In genomic region chr10:68955786-68956532, GRCh38 we compare ENCODE assay signal across 8 cellular contexts. TPM values are rescaled to one million over a fixed set of nuclear protein-coding genes. Genes with fewer than 3 reads are reported as not detected.
DNase-seq lines count a peak whose midpoint lies in the region; ATAC-seq, FAIRE-seq and TF ChIP-seq lines count a peak whose summit lies in the region.

TSS of gene DDX21 (plus strand) at chr10:68956170. CDS start at chr10:68956226, 56 bp downstream.

- peak within 1 kb of the TSS; percentile 66 to 96 (median 90) for H3K4me3 ChIP-seq in HepG2 (replicated peaks in 1 of 3; ENCODE audit: insufficient read depth in 1 of 3, low read depth in 2 of 3, low read length in 3 of 3)

- H3K27me3 ChIP-seq in HepG2 (ENCODE audit: control insufficient read depth in 1 of 2, insufficient read depth in 2 of 2, low read length in 2 of 2): no peaks in the 10 kb centered on the region; a peak in 1 of 5 replicates

- peak within 1 kb of the TSS; percentile 79 for H2AFZ ChIP-seq in HepG2 (ENCODE audit: low read length)

- TF ChIP-seq RAD21 in HepG2 (CRISPR knock-in tag; IDR thresholded peaks at IDR 0.05): no peak

- ATAC-seq in GM19351 (IDR thresholded peaks at IDR 0.05; ENCODE audit: unreplicated experiment) (peak; percentile 81), HG03521 (IDR thresholded peaks at IDR 0.05; ENCODE audit: unreplicated experiment) (peak; percentile 68), HepG2 (peak; percentile 96)

- peak within 1 kb of the TSS; percentile 95 for H3K4me2 ChIP-seq in HepG2 (ENCODE audit: low read depth, low read length)

- peak within 1 kb of the TSS; percentile 91 for H3K27ac ChIP-seq in HepG2 (ENCODE audit: extremely low read length, insufficient read depth, low read length)

- WGBS in HepG2 (ENCODE audit: low lambda C conversion rate): 2% methylated on average over 36 of the region's 57 CpGs

- peaks cover 0 to 5% (median 0%) of the 10 kb centered on the region in 7 donors for H3K9me3 Mint-ChIP-seq in CD14-positive monocyte
- H3K9me3 Mint-ChIP-seq in dendritic cell treated with granulocyte-macrophage colony-stimulating factor and Interleukin-4, amounts not matched to agents 40 ng/mL and 50 ng/mL, for 4 days: no peaks in the 10 kb centered on the region

- peak within 1 kb of the TSS; percentile 97 for H3K9ac ChIP-seq in HepG2 (ENCODE audit: insufficient read depth, low read depth, low read length)

- peaks cover 26% of the 10 kb centered on the region for H3K4me1 Mint-ChIP-seq in CD14-positive monocyte
- peaks cover 23% of the 10 kb centered on the region for H3K4me1 Mint-ChIP-seq in dendritic cell treated with granulocyte-macrophage colony-stimulating factor and Interleukin-4, amounts not matched to agents 40 ng/mL and 50 ng/mL, for 4 days (ENCODE audit: low read depth)

- TSS peak; percentile 73 for BruUV-seq in HepG2 (replicated peaks; lab: Mats Ljungman, UMichigan)

- TF ChIP-seq POLR2A in HepG2 (IDR thresholded peaks at IDR 0.05; ENCODE audit: insufficient read depth in 1 of 2, low read depth in 2 of 2, low read length in 2 of 2): peak; percentile 86 to 87

- H3K79me2 ChIP-seq in HepG2 (ENCODE audit: insufficient read depth, low read length): peaks cover 54% of the 10 kb centered on the region

- POLR2A ChIA-PET in HepG2 (lab: Yijun Ruan, JAX): interaction anchor here (1.0 to 2.3 kb wide), 7 partner anchors 13 to 235 kb away, joined by 3 to 9 read pairs (median 5); partner anchors contain the start of genes CCAR1 and DDX50

- peak; percentile 76 for FAIRE-seq in HepG2 (lab: Jason Lieb, UNC)

- peaks cover 0 to 3% (median 2%) of the 10 kb centered on the region in 3 donors for H3K27me3 Mint-ChIP-seq in CD14-positive monocyte (ENCODE audit: low read depth in 3 of 3)
- H3K27me3 Mint-ChIP-seq in dendritic cell treated with granulocyte-macrophage colony-stimulating factor and Interleukin-4, amounts not matched to agents 40 ng/mL and 50 ng/mL, for 4 days: no peaks in the 10 kb centered on the region

- CTCF ChIA-PET in HepG2 (lab: Yijun Ruan, JAX; ENCODE audit: low intra/inter-chr PET ratio, low total read pairs): no interaction called here

- H3K9me3 ChIP-seq in HepG2 (ENCODE audit: low read length): no peaks in the 10 kb centered on the region

- peaks cover 5 to 11% of the 10 kb centered on the region in 2 experiments for H3K36me3 ChIP-seq in HepG2 (replicated peaks in 1 of 2; ENCODE audit: control insufficient read depth in 1 of 2, insufficient read depth in 2 of 2, low read length in 2 of 2)

- in situ Hi-C loops in HepG2 (cut with HindIII; ENCODE audit: extremely low pct_ligation_motif_present, low pct_unique_long_range_greater_than_20kb): no loop called here

- DNase-seq in CD14-positive monocyte (ENCODE audit: low spot score) (peak; percentile 91), NCI-H69 (lab: John Stamatoyannopoulos, UW) (peak; percentile 90), HepG2 (ENCODE audit: low spot score) (peak; percentile 92)
- DNase-seq in activated CD4-positive, alpha-beta T cell treated with anti-CD3 and anti-CD28 coated beads, Interleukin-2, amount 50 U/mL, for 1 hour: peak; percentile 83
- DNase-seq in stimulated activated CD4-positive, alpha-beta T cell treated with anti-CD3 and anti-CD28 coated beads, Interleukin-4, amount 100 ng/mL, for 1 hour: peak; percentile 85

- peaks cover 14 to 20% of the 10 kb centered on the region in 2 donors for H3K36me3 Mint-ChIP-seq in CD14-positive monocyte
- H3K36me3 Mint-ChIP-seq in dendritic cell treated with granulocyte-macrophage colony-stimulating factor and Interleukin-4, amounts not matched to agents 40 ng/mL and 50 ng/mL, for 4 days (ENCODE audit: low read depth): peaks cover 30% of the 10 kb centered on the region

- peak within 1 kb of the TSS; percentile 99 to 100 for H3K4me3 Mint-ChIP-seq in CD14-positive monocyte
- peak within 1 kb of the TSS; percentile 90 for H3K4me3 Mint-ChIP-seq in dendritic cell treated with granulocyte-macrophage colony-stimulating factor and Interleukin-4, amounts not matched to agents 40 ng/mL and 50 ng/mL, for 4 days

- TF ChIP-seq CTCF in CD14-positive monocyte (IDR thresholded peaks at IDR 0.05) (peak; percentile 68), HepG2 (CRISPR knock-in tag; IDR thresholded peaks at IDR 0.05) (peak; percentile 73)

- intact Hi-C loops in CD14-positive monocyte (cut with micrococcal nuclease): loop anchor here in 1 of 2 donors (2.0 to 5.0 kb wide), 2 partner anchors 55 to 166 kb away; partner anchors contain the start of genes DDX50 and VPS26A
- intact Hi-C loops in dendritic cell treated with granulocyte-macrophage colony-stimulating factor and Interleukin-4, amounts not matched to agents 40 ng/mL and 50 ng/mL, for 4 days (cut with micrococcal nuclease): loop anchor here (2.0 to 10.0 kb wide), 4 partner anchors 33 to 201 kb away; partner anchors contain the start of genes DDX50, KIFBP and VPS26A
- intact Hi-C loops in HepG2 (cut with micrococcal nuclease; ENCODE audit: unreplicated experiment): loop anchor here (1.0 to 5.0 kb wide), 2 partner anchors 55 to 136 kb away; partner anchors contain the start of gene DDX50

- peaks cover 32% of the 10 kb centered on the region for H3K4me1 ChIP-seq in HepG2 (ENCODE audit: insufficient read depth, low read length)

- H4K20me1 ChIP-seq in HepG2 (ENCODE audit: insufficient read depth, low read length): peaks cover 25% of the 10 kb centered on the region

- peak within 1 kb of the TSS; percentile 99 to 100 (median 100) for H3K27ac Mint-ChIP-seq in CD14-positive monocyte
- peak within 1 kb of the TSS; percentile 93 for H3K27ac Mint-ChIP-seq in dendritic cell treated with granulocyte-macrophage colony-stimulating factor and Interleukin-4, amounts not matched to agents 40 ng/mL and 50 ng/mL, for 4 days

- TF ChIP-seq EP300 in HepG2 (IDR thresholded peaks at IDR 0.05; ENCODE audit: low read depth in 2 of 2, low read length in 2 of 2) (no peak; a peak in 1 of 4 replicates), HepG2 (CRISPR knock-in tag; IDR thresholded peaks at IDR 0.05; ENCODE audit: borderline replicate concordance) (no peak)

TF ChIP-seq in HepG2, 621 proteins besides CTCF, POLR2A, EP300 and RAD21 (continues in another document):
- TF ChIP-seq ZNF572 (CRISPR knock-in tag; IDR thresholded peaks at IDR 0.05): no peak; the same call in 1 of the 2 replicates
- TF ChIP-seq, protein P1, sequence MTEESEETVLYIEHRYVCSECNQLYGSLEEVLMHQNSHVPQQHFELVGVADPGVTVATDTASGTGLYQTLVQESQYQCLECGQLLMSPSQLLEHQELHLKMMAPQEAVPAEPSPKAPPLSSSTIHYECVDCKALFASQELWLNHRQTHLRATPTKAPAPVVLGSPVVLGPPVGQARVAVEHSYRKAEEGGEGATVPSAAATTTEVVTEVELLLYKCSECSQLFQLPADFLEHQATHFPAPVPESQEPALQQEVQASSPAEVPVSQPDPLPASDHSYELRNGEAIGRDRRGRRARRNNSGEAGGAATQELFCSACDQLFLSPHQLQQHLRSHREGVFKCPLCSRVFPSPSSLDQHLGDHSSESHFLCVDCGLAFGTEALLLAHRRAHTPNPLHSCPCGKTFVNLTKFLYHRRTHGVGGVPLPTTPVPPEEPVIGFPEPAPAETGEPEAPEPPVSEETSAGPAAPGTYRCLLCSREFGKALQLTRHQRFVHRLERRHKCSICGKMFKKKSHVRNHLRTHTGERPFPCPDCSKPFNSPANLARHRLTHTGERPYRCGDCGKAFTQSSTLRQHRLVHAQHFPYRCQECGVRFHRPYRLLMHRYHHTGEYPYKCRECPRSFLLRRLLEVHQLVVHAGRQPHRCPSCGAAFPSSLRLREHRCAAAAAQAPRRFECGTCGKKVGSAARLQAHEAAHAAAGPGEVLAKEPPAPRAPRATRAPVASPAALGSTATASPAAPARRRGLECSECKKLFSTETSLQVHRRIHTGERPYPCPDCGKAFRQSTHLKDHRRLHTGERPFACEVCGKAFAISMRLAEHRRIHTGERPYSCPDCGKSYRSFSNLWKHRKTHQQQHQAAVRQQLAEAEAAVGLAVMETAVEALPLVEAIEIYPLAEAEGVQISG (CRISPR knock-in tag; IDR thresholded peaks at IDR 0.05): peak; percentile 93
- peak; percentile 98 for TF ChIP-seq ELF1 (CRISPR knock-in tag; IDR thresholded peaks at IDR 0.05)
- no peak for TF ChIP-seq REXO4 (CRISPR knock-in tag; IDR thresholded peaks at IDR 0.05; ENCODE audit: borderline replicate concordance)
- TF ChIP-seq ZNF224 (CRISPR knock-in tag; IDR thresholded peaks at IDR 0.05): peak; percentile 48
- TF ChIP-seq MAFG (CRISPR knock-in tag; IDR thresholded peaks at IDR 0.05): no peak
- no peak for TF ChIP-seq ZNF484 (CRISPR knock-in tag; IDR thresholded peaks at IDR 0.05; ENCODE audit: borderline replicate concordance, low read depth)

RNA-seq across cellular contexts. Expression of gene DDX21, which starts in this region (rescaled TPM):
- 10 to 100 TPM in 1 of 2 donors, 1 to 10 TPM in 1; 9.8 to 13.6 TPM for polyA plus RNA-seq in CD14-positive monocyte
- total RNA-seq in HepG2 (2016; rRNA removed; fragmentation: Illumina TruSeq; extraction: Trizol): 147 and 243 TPM in 2 replicates
- total RNA-seq in HepG2 (2016; cell fraction: cytosol; rRNA removed; fragmentation: Illumina TruSeq; extraction: Trizol; ENCODE audit: low read depth): 18.5 and 21.4 TPM in 2 replicates
- 150 and 235 TPM in 2 replicates for total RNA-seq in HepG2 (2016; cell fraction: insoluble cytoplasmic fraction; rRNA removed; fragmentation: Illumina TruSeq; extraction: Trizol)
- 41.7 and 49.4 TPM in 2 replicates for total RNA-seq in HepG2 (2016; cell fraction: membrane; rRNA removed; fragmentation: Illumina TruSeq; extraction: Trizol)
- total RNA-seq in HepG2 (2016; cell fraction: nucleus; rRNA removed; fragmentation: Illumina TruSeq; extraction: Trizol): 84.4 and 87.8 TPM in 2 replicates
- polyA plus RNA-seq in HepG2 (2011; rRNA removed): 44.6 and 52.5 TPM in 2 replicates
- 26.0 and 44.8 TPM in 2 replicates for polyA plus RNA-seq in HepG2 (2011; cell fraction: cytosol; rRNA removed)
- polyA plus RNA-seq in HepG2 (2011; cell fraction: nucleus; rRNA removed): 12.2 and 19.6 TPM in 2 replicates
- polyA plus RNA-seq in HepG2 (2012): 81.8 and 92.3 TPM in 2 replicates
- 3.2 and 3.7 TPM in 2 replicates for polyA plus RNA-seq in HepG2 (2016; cell fraction: cytosol; fragmentation: Illumina TruSeq; extraction: Trizol; ENCODE audit: low read depth)
- polyA plus RNA-seq in HepG2 (2016; cell fraction: insoluble cytoplasmic fraction; fragmentation: Illumina TruSeq; extraction: Trizol; ENCODE audit: low read depth): 164 and 173 TPM in 2 replicates
- 12.7 and 16.7 TPM in 2 replicates for polyA plus RNA-seq in HepG2 (2016; cell fraction: membrane; fragmentation: Illumina TruSeq; extraction: Trizol; ENCODE audit: low read depth)
- 79.6 and 82.3 TPM in 2 replicates for polyA plus RNA-seq in HepG2 (2016; cell fraction: nucleus; fragmentation: Illumina TruSeq; extraction: Trizol; ENCODE audit: insufficient read depth, low read depth)
- polyA minus RNA-seq in HepG2 (2011; rRNA and poly(A)+ RNA removed; ENCODE audit: low replicate concordance): 27.9 and 56.7 TPM in 2 replicates
- 59.1 and 64.1 TPM in 2 replicates for polyA minus RNA-seq in HepG2 (2011; cell fraction: cytosol; rRNA and poly(A)+ RNA removed)
- 33.7 and 45.9 TPM in 2 replicates for polyA minus RNA-seq in HepG2 (2011; cell fraction: nucleus; rRNA and poly(A)+ RNA removed)

Comparison
In these comparisons a context has a peak if more than half of its experiments do, and no peak if none do; other contexts are left out.
1. Peak in every context shown above with its lines: DNase-seq, ATAC-seq, H3K4me3 ChIP-seq and H3K27ac ChIP-seq.